8 cellular contexts compared by ENCODE assay signal in the genomic region with DNA sequence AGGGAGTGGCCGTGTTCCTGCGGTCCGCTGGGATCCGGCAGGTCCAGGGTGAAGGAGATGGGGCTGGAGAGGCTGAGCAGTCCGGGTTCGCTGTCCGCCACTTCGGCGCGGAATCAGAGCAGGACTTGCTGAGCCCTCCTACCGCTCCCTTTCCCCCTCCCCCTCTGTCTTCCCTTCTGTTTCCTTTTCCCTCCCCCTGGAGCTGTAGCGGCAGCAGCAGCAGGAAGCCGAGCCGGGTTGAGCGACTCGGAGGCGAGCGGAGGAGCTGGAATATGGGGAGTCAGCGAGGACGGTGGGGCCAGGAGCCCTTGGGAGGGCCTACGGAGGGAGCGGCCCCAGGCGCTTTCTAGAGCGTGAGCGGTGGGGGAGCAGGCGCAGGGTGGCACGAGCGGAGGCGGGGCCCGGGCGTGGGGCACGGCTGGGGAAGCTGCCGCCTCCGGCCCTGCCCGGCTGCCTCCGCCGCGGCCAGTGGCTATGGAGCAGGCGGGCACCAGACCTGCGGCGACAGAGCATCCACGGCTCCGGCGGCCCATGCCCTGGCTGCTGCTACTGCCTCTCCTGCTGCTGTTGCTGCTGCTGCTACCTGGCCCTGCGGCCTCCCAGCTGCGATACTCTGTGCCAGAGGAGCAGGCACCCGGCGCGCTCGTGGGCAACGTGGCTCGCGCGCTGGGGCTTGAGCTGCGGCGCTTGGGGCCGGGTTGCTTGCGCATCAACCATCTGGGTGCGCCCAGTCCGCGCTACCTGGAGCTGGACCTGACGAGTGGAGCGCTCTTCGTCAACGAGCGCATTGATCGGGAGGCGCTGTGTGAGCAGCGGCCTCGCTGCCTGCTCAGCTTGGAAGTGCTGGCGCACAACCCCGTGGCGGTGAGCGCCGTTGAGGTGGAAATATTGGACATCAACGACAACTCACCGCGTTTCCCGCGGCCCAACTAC. TPM values are rescaled to one million over a fixed set of nuclear protein-coding genes. Genes with fewer than 3 reads are reported as not detected.
A peak's percentile ranks its signal among the peaks of the same experiment; 100 is the strongest.
DNase-seq lines count a peak whose midpoint lies in the region; ATAC-seq and TF ChIP-seq lines count a peak whose summit lies in the region.

A gene with protein sequence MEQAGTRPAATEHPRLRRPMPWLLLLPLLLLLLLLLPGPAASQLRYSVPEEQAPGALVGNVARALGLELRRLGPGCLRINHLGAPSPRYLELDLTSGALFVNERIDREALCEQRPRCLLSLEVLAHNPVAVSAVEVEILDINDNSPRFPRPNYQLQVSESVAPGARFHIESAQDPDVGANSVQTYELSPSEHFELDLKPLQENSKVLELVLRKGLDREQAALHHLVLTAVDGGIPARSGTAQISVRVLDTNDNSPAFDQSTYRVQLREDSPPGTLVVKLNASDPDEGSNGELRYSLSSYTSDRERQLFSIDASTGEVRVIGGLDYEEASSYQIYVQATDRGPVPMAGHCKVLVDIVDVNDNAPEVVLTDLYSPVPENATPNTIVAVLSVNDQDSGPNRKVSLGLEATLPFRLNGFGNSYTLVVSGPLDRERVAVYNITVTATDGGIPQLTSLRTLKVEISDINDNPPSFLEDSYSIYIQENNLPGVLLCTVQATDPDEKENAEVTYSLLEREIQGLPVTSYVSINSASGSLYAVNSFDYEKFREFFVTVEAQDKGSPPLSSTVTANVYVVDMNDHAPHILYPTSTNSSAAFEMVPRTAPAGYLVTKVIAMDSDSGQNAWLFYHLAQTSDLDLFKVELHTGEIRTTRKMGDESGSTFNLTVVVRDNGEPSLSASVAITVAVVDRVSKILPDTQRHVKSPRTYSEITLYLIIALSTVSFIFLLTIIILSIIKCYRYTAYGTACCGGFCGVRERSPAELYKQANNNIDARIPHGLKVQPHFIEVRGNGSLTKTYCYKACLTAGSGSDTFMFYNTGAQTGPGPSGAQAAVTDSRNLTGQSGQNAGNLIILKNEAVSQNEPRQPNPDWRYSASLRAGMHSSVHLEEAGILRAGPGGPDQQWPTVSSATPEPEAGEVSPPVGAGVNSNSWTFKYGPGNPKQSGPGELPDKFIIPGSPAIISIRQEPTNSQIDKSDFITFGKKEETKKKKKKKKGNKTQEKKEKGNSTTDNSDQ (plus strand): TSS at position 184 of the 933 bp plus-strand sequence. CDS start 291 bp downstream, at position 475.

- H3K9me3 Mint-ChIP-seq in HFFc6, result peaks cover 34% of the 10 kb centered on the region

- no peaks in the 10 kb centered on the region for H3K4me1 Mint-ChIP-seq in HFFc6 (ENCODE audit: low read depth)

- no peaks in the 10 kb centered on the region for H3K36me3 Mint-ChIP-seq in HFFc6 (ENCODE audit: low read depth)

- no peaks in the 10 kb centered on the region; the same call in 1 of the 2 replicates for H3K27me3 Mint-ChIP-seq in HFFc6 (ENCODE audit: insufficient read depth)

- ATAC-seq in GM21825 (IDR thresholded peaks at IDR 0.05; ENCODE audit: unreplicated experiment), result no peak
- ATAC-seq in GM18868 (IDR thresholded peaks at IDR 0.05; ENCODE audit: unreplicated experiment), result no peak

- no peak within 1 kb of the TSS for H3K27ac Mint-ChIP-seq in HFFc6

- no peak within 1 kb of the TSS; the same call in 1 of the 2 replicates for H3K4me3 Mint-ChIP-seq in HFFc6

- TF ChIP-seq CTCF in HFFc6 (IDR thresholded peaks at IDR 0.05), result no peak

- peak; percentile 16 for DNase-seq in DMS79 treated with DMSO at 0.1 percent for 48 hours (lab: John Stamatoyannopoulos, UW)
- no peak for DNase-seq in DMS79 (lab: John Stamatoyannopoulos, UW)
- peak; percentile 7 for DNase-seq in SK-MEL-5 (ENCODE audit: low read depth, low spot score)
- DNase-seq in globus pallidus (ENCODE audit: low spot score), result peak; percentile 79
- peak in 52 of 56 donors; percentile 20 to 83 (median 68) for DNase-seq in nucleus accumbens (lab: John Stamatoyannopoulos, UW)
- DNase-seq in HFFc6, result no peak

- in situ Hi-C loops in SK-MEL-5 (cut with HindIII; ENCODE audit: low pct_unique_long_range_greater_than_20kb, low sequenced_read_pairs), result no loop called here

RNA-seq across cellular contexts. Expression of the gene that starts here (rescaled TPM):
- 0.32 TPM in 2 replicates for total RNA-seq in SK-MEL-5 (2014; rRNA removed; shearing (Covaris generic))
- 0.29 and 0.37 TPM in 2 replicates for polyA plus RNA-seq in SK-MEL-5 (2015; cell fraction: cytosol; rRNA removed)
- 0.84 TPM in 1 of 2 replicates, not detected in the other for polyA plus RNA-seq in SK-MEL-5 (2015; cell fraction: nucleus; rRNA removed)
- total RNA-seq in HFFc6 (2021; fragmentation: NEBNext Ultra II Directional; extraction: Animal tissue kit (Norgen Biotek cat#: 25700)), result not detected

Comparison
In these comparisons a context has a peak if more than half of its experiments do, and no peak if none do; other contexts are left out.
1. DNase-seq: peak in DMS79 treated with DMSO at 0.1 percent for 48 hours (single experiment), globus pallidus (single experiment) and nucleus accumbens (52 of 56); none in DMS79 (single experiment) and HFFc6 (single experiment).
2. Peak in DNase-seq in SK-MEL-5; RNA of the gene not detected or under 1 TPM.